11 cellular contexts compared by ENCODE assay signal in genomic region chr15:70742928-70743327, GRCh38. TPM values are rescaled to one million over a fixed set of nuclear protein-coding genes. Genes with fewer than 3 reads are reported as not detected.
DNase-seq lines count a peak whose midpoint lies in the region; ATAC-seq and TF ChIP-seq lines count a peak whose summit lies in the region.
"Had no signal": no experiment of that assay in that cellular context is flagged by ENCODE, and none has a peak within 500 bp of the region (broad histone marks: within the 10 kb centered on the region; RNA-seq: fewer than 3 reads in every experiment).

No MANE protein-coding gene starts in this region.

- POLR2A ChIA-PET in Panc1 (lab: Charles Lee) (interaction anchor here (0.5 kb wide), 1 partner anchor 26 kb away, joined by 4 read pairs; no protein-coding TSS in a partner anchor), OCI-LY7 (lab: Charles Lee) (interaction anchor here (0.6 kb wide), 1 partner anchor 921 kb away, joined by 3 read pairs; no protein-coding TSS in a partner anchor)

- H4K20me1 ChIP-seq in OCI-LY7 (ENCODE audit: insufficient read depth, low read length) = no peaks in the 10 kb centered on the region
- H4K20me1 ChIP-seq: BLaER1 had no signal

- DNase-seq in ELR (ENCODE audit: low read depth) = peak; percentile 30
- DNase-seq in Panc1 (ENCODE audit: low read depth, low spot score) = no peak
- peak; percentile 46 for DNase-seq in fibroblast of gingiva (ENCODE audit: low read depth)
- no peak for DNase-seq in sigmoid colon
- DNase-seq in OCI-LY7 (ENCODE audit: low spot score) = no peak
- DNase-seq in DMS114 treated with DMSO at 0.1 percent for 48 hours (lab: John Stamatoyannopoulos, UW; ENCODE audit: unreplicated experiment) = no peak
- DNase-seq in C1 segment of cervical spinal cord (lab: John Stamatoyannopoulos, UW) = no peak
- DNase-seq: activated T-cell treated with anti-CD3 and anti-CD28 coated beads, Interleukin-2, amount 50 U/mL, for 72 hours; NCI-H187 had no signal

- H3K79me2 ChIP-seq in OCI-LY7 (ENCODE audit: insufficient read depth, low read depth, low read length) = no peaks in the 10 kb centered on the region

- CTCF ChIA-PET in Panc1 (lab: Charles Lee) = no interaction called here
- CTCF ChIA-PET in OCI-LY7 (lab: Charles Lee; ENCODE audit: unreplicated experiment) = no interaction called here

- H3K4me3 ChIP-seq in Panc1 (ENCODE audit: low read depth in 2 of 2, low read length in 2 of 2) (peak overlapping the region; percentile 42 to 50), sigmoid colon (peak overlapping the region in 1 of 4 donors; percentile 37), OCI-LY7 (ENCODE audit: low read depth, low read length, poor library complexity, severe bottlenecking) (no peak overlapping the region)
- H3K4me3 ChIP-seq: BLaER1 had no signal

- WGBS in sigmoid colon, 2 donors = 64 to 71% methylated on average over 3 of the region's 3 CpGs

- H3K9me3 ChIP-seq in Panc1 (ENCODE audit: control insufficient read depth, insufficient read depth, low read depth, low read length) (no peaks in the 10 kb centered on the region), sigmoid colon (no peaks in the 10 kb centered on the region), OCI-LY7 (ENCODE audit: low read length) (no peaks in the 10 kb centered on the region)
- H3K9me3 ChIP-seq: BLaER1 had no signal

- TF ChIP-seq EP300 in sigmoid colon (IDR thresholded peaks at IDR 0.05) = no peak

- no peaks in the 10 kb centered on the region for H3K9me2 ChIP-seq in OCI-LY7 (ENCODE audit: insufficient read depth, low read length)

- BruUV-seq in Panc1 (replicated peaks; lab: Mats Ljungman, UMichigan) (no TSS peak), OCI-LY7 (replicated peaks; lab: Mats Ljungman, UMichigan) (no TSS peak)

- in situ Hi-C loops in Panc1 (cut with HindIII; ENCODE audit: low pct_unique_long_range_greater_than_20kb, low sequenced_read_pairs) = no loop called here

- no peak overlapping the region for H2AFZ ChIP-seq in OCI-LY7 (ENCODE audit: low read length)

- H3K36me3 ChIP-seq in Panc1 (ENCODE audit: control insufficient read depth, insufficient read depth, low read length) = no peaks in the 10 kb centered on the region
- H3K36me3 ChIP-seq in sigmoid colon = no peaks in the 10 kb centered on the region
- no peaks in the 10 kb centered on the region for H3K36me3 ChIP-seq in OCI-LY7 (ENCODE audit: insufficient read depth, low read length)
- H3K36me3 ChIP-seq: BLaER1 had no signal

- H3K27me3 ChIP-seq in Panc1 (ENCODE audit: control insufficient read depth, insufficient read depth, low read length) = no peaks in the 10 kb centered on the region
- no peaks in the 10 kb centered on the region for H3K27me3 ChIP-seq in sigmoid colon
- H3K27me3 ChIP-seq: BLaER1 had no signal

- intact Hi-C loops in Panc1 (cut with micrococcal nuclease; ENCODE audit: unreplicated experiment) (no loop called here), sigmoid colon (cut with DNase I) (no loop called here), OCI-LY7 (cut with micrococcal nuclease; ENCODE audit: unreplicated experiment) (no loop called here)

- H3K27ac ChIP-seq in Panc1 (ENCODE audit: low read length) = peak overlapping the region; percentile 97
- peak overlapping the region; percentile 59 to 76 (median 70) for H3K27ac ChIP-seq in sigmoid colon
- no peak overlapping the region for H3K27ac ChIP-seq in OCI-LY7 (ENCODE audit: low read depth, low read length, poor library complexity, severe bottlenecking)
- H3K27ac ChIP-seq: BLaER1 had no signal

- no peak overlapping the region for H3K4me2 ChIP-seq in OCI-LY7 (ENCODE audit: low read length)
- H3K4me2 ChIP-seq: BLaER1 had no signal

- no peak for TF ChIP-seq POLR2A in sigmoid colon (IDR thresholded peaks at IDR 0.05)

- ATAC-seq in Panc1 = no peak
- ATAC-seq in GM19397 (IDR thresholded peaks at IDR 0.05; ENCODE audit: unreplicated experiment) = no peak
- ATAC-seq: activated T-cell treated with anti-CD3 and anti-CD28 coated beads, Interleukin-2, amount 50 U/mL, for 72 hours had no signal

- TF ChIP-seq CTCF in Panc1 (IDR thresholded peaks at IDR 0.05) = no peak
- no peak for TF ChIP-seq CTCF in sigmoid colon (IDR thresholded peaks at IDR 0.05)
- TF ChIP-seq CTCF in OCI-LY7 (conservative IDR thresholded peaks at IDR 0.05; ENCODE audit: low read length) = no peak

- H3K4me1 ChIP-seq in Panc1 (ENCODE audit: control insufficient read depth, insufficient read depth, low read length) (peaks cover 62% of the 10 kb centered on the region), sigmoid colon (peaks cover 0 to 33% (median 28%) of the 10 kb centered on the region in 4 donors), OCI-LY7 (ENCODE audit: insufficient read depth, low read length, poor library complexity, severe bottlenecking) (no peaks in the 10 kb centered on the region)
- H3K4me1 ChIP-seq: BLaER1 had no signal

RNA-seq across cellular contexts. Expression of gene UACA, which starts 20.4 kb away (rescaled TPM):
- total RNA-seq in Panc1 (2021; ENCODE audit: unreplicated experiment) (303 TPM), sigmoid colon (10 to 100 TPM; 19.1 to 51.0 (median 29.4) TPM), OCI-LY7 (2022) (not detected in 2 replicates)
- polyA plus RNA-seq in Panc1 (2012; ENCODE audit: insufficient read length) = 124 TPM
- 10 to 100 TPM; 19.2 to 44.4 (median 26.4) TPM for polyA plus RNA-seq in sigmoid colon
- total RNA-seq in OCI-LY7 (2014; rRNA removed; shearing (Covaris generic)) = not detected in 2 replicates

Comparison
In these comparisons a context has a peak if more than half of its experiments do, and no peak if none do; other contexts are left out.
1. DNase-seq: peak in ELR (single experiment) and fibroblast of gingiva (single experiment); none in Panc1 (single experiment), sigmoid colon (single experiment), OCI-LY7 (single experiment), DMS114 treated with DMSO at 0.1 percent for 48 hours (single experiment) and C1 segment of cervical spinal cord (0 of 14).
2. RNA of gene UACA, which starts 20.4 kb away (total RNA-seq): 303 TPM in Panc1 (single experiment) and 19.1 to 51.0 TPM in sigmoid colon; not detected in OCI-LY7; every median in the first group is over 10 times any median in the second.